ENCODE assay signal across 26 cellular contexts in the genomic region with DNA sequence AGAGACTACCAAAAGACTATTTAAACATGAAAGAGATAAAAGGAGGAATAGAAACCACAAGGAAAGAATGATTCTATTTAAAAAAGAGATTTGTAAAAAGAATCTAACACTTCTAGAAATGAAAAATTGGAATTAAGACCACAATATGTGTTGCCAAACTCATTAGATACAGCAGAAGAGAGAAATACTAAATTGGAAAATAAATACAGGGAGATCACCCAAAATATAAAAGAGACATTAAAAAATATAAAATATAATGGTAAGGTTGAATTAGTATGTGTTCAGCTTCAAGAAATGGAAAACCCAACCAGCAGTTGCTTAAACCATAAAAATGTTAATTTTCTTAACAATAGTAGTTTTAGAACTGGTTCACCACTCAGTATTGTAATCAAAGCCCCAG.
DNase-seq lines count a peak whose midpoint lies in the region; ATAC-seq, FAIRE-seq and TF ChIP-seq lines count a peak whose summit lies in the region.
"Had no signal": no experiment of that assay in that cellular context is flagged by ENCODE, and none has a peak within 500 bp of the region (broad histone marks: within the 10 kb centered on the region; RNA-seq: fewer than 3 reads in every experiment).

No MANE protein-coding gene starts in this region.

- TSS peak; percentile 39 for BruUV-seq in Panc1 (replicated peaks; lab: Mats Ljungman, UMichigan)
- BruUV-seq in K562 (replicated peaks; lab: Mats Ljungman, UMichigan) = no TSS peak

- TF ChIP-seq RAD21 in K562 (CRISPR knock-in tag; conservative IDR thresholded peaks at IDR 0.05 in 1 of 2, IDR thresholded peaks at IDR 0.05 in 1 of 2) = no peak

- H3K4me3 Mint-ChIP-seq in activated T-cell treated with anti-CD3 and anti-CD28 coated beads, Interleukin-2, amount 50 U/mL, for 72 hours = no peak overlapping the region
- no peak overlapping the region for H3K4me3 Mint-ChIP-seq in stimulated activated naive B cell treated with anti-CD40 and anti-IgM and Interleukin-4, amounts not matched to agents 10 μg/mL and 1 μg/mL and 100 μg/mL, for 72 hours
- H3K4me3 Mint-ChIP-seq: CD4-positive, alpha-beta T cell; CD8-positive, alpha-beta memory T cell had no signal

- no peaks in the 10 kb centered on the region for H3K27me3 ChIP-seq in Panc1 (ENCODE audit: control insufficient read depth, insufficient read depth, low read length)
- no peaks in the 10 kb centered on the region for H3K27me3 ChIP-seq in K562 (ENCODE audit: control insufficient read depth in 2 of 2, insufficient read depth in 2 of 2, low read length in 2 of 2)
- H3K27me3 ChIP-seq in pancreas = no peaks in the 10 kb centered on the region
- H3K27me3 ChIP-seq: BE2C; BLaER1 treated with 17β-estradiol and CSF1 and Interleukin-3, amounts not matched to agents 10 nM and 100 nM had no signal

- intact Hi-C loops in Panc1 (cut with micrococcal nuclease; ENCODE audit: unreplicated experiment) (no loop called here), K562 (cut with micrococcal nuclease) (no loop called here), pancreas (cut with DNase I) (no loop called here)

- in situ Hi-C loops in Panc1 (cut with HindIII; ENCODE audit: low pct_unique_long_range_greater_than_20kb, low sequenced_read_pairs) = no loop called here
- in situ Hi-C loops in K562 (cut with MboI) = no loop called here

- H3K27me3 Mint-ChIP-seq in activated T-cell treated with anti-CD3 and anti-CD28 coated beads, Interleukin-2, amount 50 U/mL, for 72 hours (ENCODE audit: low read depth) = no peaks in the 10 kb centered on the region
- H3K27me3 Mint-ChIP-seq in stimulated activated naive B cell treated with anti-CD40 and anti-IgM and Interleukin-4, amounts not matched to agents 10 μg/mL and 1 μg/mL and 100 μg/mL, for 72 hours = no peaks in the 10 kb centered on the region
- H3K27me3 Mint-ChIP-seq: CD4-positive, alpha-beta T cell; CD8-positive, alpha-beta memory T cell had no signal

- CTCF ChIA-PET in Panc1 (lab: Charles Lee) = no interaction called here
- CTCF ChIA-PET in K562 (lab: Yijun Ruan, JAX; ENCODE audit: low intra/inter-chr PET ratio) = no interaction called here

- H3K4me2 ChIP-seq in K562 (ENCODE audit: insufficient read depth, low read length) = no peak overlapping the region
- H3K4me2 ChIP-seq: A549; BLaER1 treated with 17β-estradiol and CSF1 and Interleukin-3, amounts not matched to agents 10 nM and 100 nM had no signal

- no peak overlapping the region for H3K9ac ChIP-seq in K562 (ENCODE audit: insufficient read depth in 1 of 2, low read depth in 2 of 2, low read length in 2 of 2)
- H3K9ac ChIP-seq: BLaER1 treated with 17β-estradiol and CSF1 and Interleukin-3, amounts not matched to agents 10 nM and 100 nM had no signal

- no peaks in the 10 kb centered on the region for H3K4me1 Mint-ChIP-seq in activated T-cell treated with anti-CD3 and anti-CD28 coated beads, Interleukin-2, amount 50 U/mL, for 72 hours (ENCODE audit: low read depth)
- H3K4me1 Mint-ChIP-seq in stimulated activated naive B cell treated with anti-CD40 and anti-IgM and Interleukin-4, amounts not matched to agents 10 μg/mL and 1 μg/mL and 100 μg/mL, for 72 hours = no peaks in the 10 kb centered on the region
- H3K4me1 Mint-ChIP-seq: CD8-positive, alpha-beta memory T cell had no signal

- TF ChIP-seq EP300 in K562 (IDR thresholded peaks at IDR 0.05; ENCODE audit: low read length) = no peak

- H3K27ac ChIP-seq in Panc1 (ENCODE audit: low read length) (no peak overlapping the region), K562 (ENCODE audit: extremely low read depth, low read depth, low read length) (no peak overlapping the region), pancreas (no peak overlapping the region)
- H3K27ac ChIP-seq: A549; BLaER1 treated with 17β-estradiol and CSF1 and Interleukin-3, amounts not matched to agents 10 nM and 100 nM had no signal

- H3K9me3 Mint-ChIP-seq in activated T-cell treated with anti-CD3 and anti-CD28 coated beads, Interleukin-2, amount 50 U/mL, for 72 hours = peaks cover 9 to 12% of the 10 kb centered on the region in 2 donors
- peaks cover 16% of the 10 kb centered on the region in 2 donors for H3K9me3 Mint-ChIP-seq in stimulated activated naive B cell treated with anti-CD40 and anti-IgM and Interleukin-4, amounts not matched to agents 10 μg/mL and 1 μg/mL and 100 μg/mL, for 72 hours

- FAIRE-seq in K562 (lab: Jason Lieb, UNC) (no peak), pancreas (lab: Jason Lieb, UNC) (peak; percentile 37)
- FAIRE-seq: A549, D721Med, GM12878, GM19239, H54 had no signal

- POLR2A ChIA-PET in Panc1 (lab: Charles Lee) = no interaction called here
- POLR2A ChIA-PET in K562 (lab: Yijun Ruan, JAX) = no interaction called here

- H3K36me3 ChIP-seq in Panc1 (ENCODE audit: control insufficient read depth, insufficient read depth, low read length) (no peaks in the 10 kb centered on the region), K562 (ENCODE audit: control insufficient read depth, insufficient read depth, low read length) (no peaks in the 10 kb centered on the region), pancreas (no peaks in the 10 kb centered on the region)
- H3K36me3 ChIP-seq: BE2C had no signal

- no peaks in the 10 kb centered on the region for H3K9me1 ChIP-seq in K562 (ENCODE audit: control insufficient read depth, insufficient read depth, low read length)

- H4K20me1 ChIP-seq in K562 (replicated peaks; ENCODE audit: control insufficient read depth, insufficient read depth, low read length) = no peaks in the 10 kb centered on the region

- no peak overlapping the region for H3K4me3 ChIP-seq in Panc1 (ENCODE audit: low read depth in 2 of 2, low read length in 2 of 2)
- H3K4me3 ChIP-seq in K562 = no peak overlapping the region
- no peak overlapping the region for H3K4me3 ChIP-seq in pancreas
- H3K4me3 ChIP-seq: A549, GM12878, HAP-1 had no signal

- ATAC-seq in activated T-cell treated with anti-CD3 and anti-CD28 coated beads, Interleukin-2, amount 50 U/mL, for 72 hours (replicated peaks in 1 of 2) = no peak
- ATAC-seq in Panc1 (no peak), K562 (no peak), pancreas (no peak)
- no peak for ATAC-seq in stimulated activated naive B cell treated with anti-CD40 and anti-IgM and Interleukin-4, amounts not matched to agents 10 μg/mL and 1 μg/mL and 100 μg/mL, for 72 hours (replicated peaks)
- ATAC-seq: A549, GM12878 had no signal

- H3K79me2 ChIP-seq in K562 (ENCODE audit: control insufficient read depth, insufficient read depth, low read length) = no peaks in the 10 kb centered on the region

- no peak for DNase-seq in activated T-cell treated with anti-CD3 and anti-CD28 coated beads, Interleukin-2, amount 50 U/mL, for 72 hours
- no peak for DNase-seq in activated T-cell treated with anti-CD3 and anti-CD28 coated beads, Interleukin-2, amount 50 U/mL, for 48 hours
- DNase-seq in Panc1 (ENCODE audit: low read depth, low spot score) (no peak), K562 (ENCODE audit: extremely low read depth in 1 of 4, low spot score in 3 of 4) (no peak), pancreas (no peak), NK-92 (lab: John Stamatoyannopoulos, UW; ENCODE audit: unreplicated experiment) (no peak), GM19240 (ENCODE audit: insufficient read length, low spot score) (no peak)
- DNase-seq in stimulated activated naive B cell treated with anti-CD40 and anti-IgM and Interleukin-4, amounts not matched to agents 10 μg/mL and 1 μg/mL and 100 μg/mL, for 72 hours = no peak
- DNase-seq: 8988T; ACHN; AML-193; BE2C; CD4-positive, alpha-beta T cell; CD8-positive, alpha-beta memory T cell; DMS 273 treated with DMSO at 0.1 percent for 48 hours; DMS79; EL; GDM1; GOT3 had no signal

- peak overlapping the region; percentile 25 for H3K27ac Mint-ChIP-seq in activated T-cell treated with anti-CD3 and anti-CD28 coated beads, Interleukin-2, amount 50 U/mL, for 72 hours
- no peak overlapping the region for H3K27ac Mint-ChIP-seq in stimulated activated naive B cell treated with anti-CD40 and anti-IgM and Interleukin-4, amounts not matched to agents 10 μg/mL and 1 μg/mL and 100 μg/mL, for 72 hours
- H3K27ac Mint-ChIP-seq: CD4-positive, alpha-beta T cell; CD8-positive, alpha-beta memory T cell had no signal

- peaks cover 12 to 17% of the 10 kb centered on the region in 2 donors for H3K36me3 Mint-ChIP-seq in activated T-cell treated with anti-CD3 and anti-CD28 coated beads, Interleukin-2, amount 50 U/mL, for 72 hours (ENCODE audit: insufficient read depth in 2 of 2)
- peaks cover 21 to 30% of the 10 kb centered on the region in 2 donors for H3K36me3 Mint-ChIP-seq in stimulated activated naive B cell treated with anti-CD40 and anti-IgM and Interleukin-4, amounts not matched to agents 10 μg/mL and 1 μg/mL and 100 μg/mL, for 72 hours

- H3K9me3 ChIP-seq in Panc1 (ENCODE audit: control insufficient read depth, insufficient read depth, low read depth, low read length) (peaks cover 17% of the 10 kb centered on the region), K562 (replicated peaks; ENCODE audit: control insufficient read depth, insufficient read depth, low read depth, low read length) (no peaks in the 10 kb centered on the region), pancreas (peaks cover 0 to 6% (median 0%) of the 10 kb centered on the region in 4 donors)
- H3K9me3 ChIP-seq: BE2C had no signal

- H2AFZ ChIP-seq in K562 (ENCODE audit: low read depth, low read length) = no peak overlapping the region

- H3K4me1 ChIP-seq in Panc1 (ENCODE audit: control insufficient read depth, insufficient read depth, low read length) (no peaks in the 10 kb centered on the region), K562 (replicated peaks in 1 of 2; ENCODE audit: control insufficient read depth in 2 of 2, insufficient read depth in 2 of 2, low read length in 2 of 2) (no peaks in the 10 kb centered on the region), pancreas (no peaks in the 10 kb centered on the region)
- H3K4me1 ChIP-seq: A549, BE2C, HAP-1 had no signal

- TF ChIP-seq CTCF in Panc1 (IDR thresholded peaks at IDR 0.05) (no peak), K562 (IDR thresholded peaks at IDR 0.05 in 2 of 3, conservative IDR thresholded peaks at IDR 0.05 in 1 of 3; ENCODE audit: insufficient read depth in 2 of 3, low read depth in 1 of 3, low read length in 3 of 3) (no peak), pancreas (IDR thresholded peaks at IDR 0.05) (no peak)

- TF ChIP-seq POLR2A in K562 (conservative IDR thresholded peaks at IDR 0.05) = no peak

TF ChIP-seq in K562, 482 proteins besides CTCF, POLR2A, EP300 and RAD21 (continues in another document):
- peak; percentile 48; the same call in 1 of the 2 replicates for TF ChIP-seq ZFP30 (CRISPR knock-in tag; IDR thresholded peaks at IDR 0.05; ENCODE audit: borderline replicate concordance)
- TF ChIP-seq RBM25 (IDR thresholded peaks at IDR 0.05; ENCODE audit: low read depth, low read length, severe bottlenecking) = peak; percentile 27
- no peak for TF ChIP-seq MAZ (CRISPR knock-in tag; conservative IDR thresholded peaks at IDR 0.05 in 1 of 2, IDR thresholded peaks at IDR 0.05 in 1 of 2)
